In the genomic region with DNA sequence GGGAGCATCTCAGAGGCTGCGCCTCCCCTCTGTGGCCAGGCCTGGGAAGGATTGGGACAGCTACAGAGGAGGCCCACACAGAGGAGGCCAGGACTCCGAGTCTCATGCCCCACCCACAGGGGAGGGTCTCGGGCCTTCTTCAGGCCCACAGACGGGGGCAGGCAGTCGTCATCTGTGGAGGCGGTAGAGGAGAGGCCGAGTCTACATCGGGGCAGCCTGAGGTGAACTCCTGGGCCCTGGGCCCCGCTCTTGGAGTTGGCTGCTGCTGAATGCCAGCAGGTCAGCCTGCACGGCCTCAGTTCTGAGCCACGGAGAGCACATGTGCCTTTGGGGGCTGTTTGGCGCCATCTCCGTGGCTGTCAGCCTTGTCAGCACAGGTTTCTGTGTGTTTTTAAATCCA, we compare ENCODE assay signal across 23 cellular contexts. TPM values are rescaled to one million over a fixed set of nuclear protein-coding genes. Genes with fewer than 3 reads are reported as not detected.
"Had no signal": no experiment of that assay in that cellular context is flagged by ENCODE, and none has a peak within 500 bp of the region (broad histone marks: within the 10 kb centered on the region; RNA-seq: fewer than 3 reads in every experiment).

No MANE protein-coding gene starts in this region.

- H2AFZ ChIP-seq: neural progenitor cell had no signal

- H3K4me2 ChIP-seq: neural progenitor cell, smooth muscle cell had no signal

- H3K9me3 ChIP-seq: body of pancreas, left lung, prostate gland, thyroid gland had no signal

- DNase-seq: activated B cell treated with CpG ODN at 0.5 μM for 24 hours; activated CD4-positive, alpha-beta memory T cell treated with anti-CD3 and anti-CD28 coated beads for 36 hours; activated CD4-positive, alpha-beta T cell treated with anti-CD3 and anti-CD28 coated beads for 4 hours; activated effector memory CD4-positive, alpha-beta T cell treated with anti-CD3 and anti-CD28 coated beads, Interleukin-2, amount 50 U/mL, for 16 hours; activated naive CD4-positive, alpha-beta T cell treated with anti-CD3 and anti-CD28 coated beads, Interleukin-2, amount 10 ng/mL, durations not matched to agents 7 days and 5 days; activated T-cell treated with anti-CD3 and anti-CD28 coated beads, Interleukin-2, amount 50 U/mL, for 48 hours; body of pancreas; effector CD4-positive, alpha-beta T cell; foreskin keratinocyte; immature natural killer cell; naive thymus-derived CD8-positive, alpha-beta T cell; stimulated activated CD4-positive, alpha-beta T cell treated with anti-CD3 and anti-CD28 coated beads, Interleukin-2, amount 100 ng/mL, for 48 hours; stimulated activated CD8-positive, alpha-beta memory T cell treated with anti-CD3 and anti-CD28 coated beads, Interleukin-4, amount 100 ng/mL, for 48 hours; stimulated activated naive CD4-positive, alpha-beta T cell; T-cell; T1000; thyroid gland had no signal

- H3K27me3 ChIP-seq: body of pancreas, cardiac muscle cell, foreskin keratinocyte, left lung, neural progenitor cell, thyroid gland had no signal

- H3K4me1 ChIP-seq: body of pancreas, foreskin keratinocyte, neural progenitor cell, thyroid gland had no signal

- H3K4me3 ChIP-seq: body of pancreas, cardiac muscle cell, left lung, neural progenitor cell, prostate gland, smooth muscle cell, thyroid gland had no signal

- H3K36me3 ChIP-seq: neural progenitor cell, prostate gland had no signal

- ATAC-seq: body of pancreas; foreskin keratinocyte; left lung; naive thymus-derived CD8-positive, alpha-beta T cell; sciatic nerve; T-cell had no signal

- H3K27ac ChIP-seq: body of pancreas, cardiac muscle cell, foreskin keratinocyte, left lung, neural progenitor cell, prostate gland, thyroid gland had no signal

RNA-seq across cellular contexts. Expression of a gene that starts 49.0 kb away (rescaled TPM):
- total RNA-seq: smooth muscle cell had no signal
